ENCODE assay signal across 26 cellular contexts in the genomic region with DNA sequence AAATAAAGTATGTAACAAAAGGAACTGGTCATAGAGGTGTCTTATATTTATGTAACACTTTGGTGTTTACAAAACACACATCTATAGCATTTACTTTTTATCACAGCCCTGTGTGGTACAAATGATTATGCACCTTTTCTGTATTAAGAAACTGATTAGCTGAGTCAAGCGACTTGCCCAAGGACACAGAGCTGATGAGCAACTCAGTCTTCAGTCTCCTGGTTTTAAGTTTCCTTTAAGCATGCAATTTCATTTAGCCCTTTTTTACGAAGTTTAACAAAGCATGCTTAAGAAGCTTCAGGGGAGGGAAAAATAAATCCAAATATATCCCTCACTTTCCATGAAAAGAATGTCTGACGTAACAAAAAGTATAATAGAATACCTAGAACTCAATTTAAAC. TPM values are rescaled to one million over a fixed set of nuclear protein-coding genes. Genes with fewer than 3 reads are reported as not detected.
DNase-seq lines count a peak whose midpoint lies in the region; ATAC-seq, FAIRE-seq and TF ChIP-seq lines count a peak whose summit lies in the region.
"Had no signal": no experiment of that assay in that cellular context is flagged by ENCODE, and none has a peak within 500 bp of the region (broad histone marks: within the 10 kb centered on the region; RNA-seq: fewer than 3 reads in every experiment).

No MANE protein-coding gene starts in this region.

- POLR2A ChIA-PET in A673 (lab: Charles Lee; ENCODE audit: low non-redundant PET): interaction anchor here (0.7 kb wide), 1 partner anchor 72 kb away, joined by 3 read pairs; no protein-coding TSS in a partner anchor

- no peak for ATAC-seq in pancreas
- ATAC-seq in Right ventricle myocardium inferior: no peak
- no peak for ATAC-seq in gastrocnemius medialis
- ATAC-seq: GM12878 had no signal

- peaks cover 12% of the 10 kb centered on the region for H3K4me1 ChIP-seq in A673 (ENCODE audit: insufficient read depth, low read length, poor library complexity, severe bottlenecking)
- H3K4me1 ChIP-seq in endocrine pancreas (ENCODE audit: control insufficient read depth, insufficient read depth, low read length): peaks cover 2% of the 10 kb centered on the region
- peaks cover 0 to 2% (median 2%) of the 10 kb centered on the region in 3 donors for H3K4me1 ChIP-seq in pancreas
- peaks cover 0 to 2% of the 10 kb centered on the region in 2 donors for H3K4me1 ChIP-seq in gastrocnemius medialis
- H3K4me1 ChIP-seq: BE2C had no signal

- H3K27ac ChIP-seq in A673 (ENCODE audit: low read depth, low read length, poor library complexity, severe bottlenecking) (peak overlapping the region; percentile 56), pancreas (peak overlapping the region in 2 of 4 donors; percentile 39 to 89), gastrocnemius medialis (no peak overlapping the region)
- H3K27ac ChIP-seq: GM23248, HL-60 had no signal

- CTCF ChIA-PET in A673 (lab: Charles Lee): no interaction called here

- intact Hi-C loops in A673 (cut with micrococcal nuclease; ENCODE audit: unreplicated experiment): no loop called here
- intact Hi-C loops in pancreas (cut with DNase I): no loop called here
- intact Hi-C loops in Right ventricle myocardium inferior (cut with DNase I): no loop called here
- intact Hi-C loops in gastrocnemius medialis (cut with DNase I; ENCODE audit: low total_unique reads): no loop called here

- 24 to 29% methylated on average over 3 of the region's 3 CpGs for WGBS in pancreas, 2 donors

- FAIRE-seq in pancreas (lab: Jason Lieb, UNC): no peak
- FAIRE-seq: A204.1, GM12878 had no signal

- H3K4me3 ChIP-seq in A673 (ENCODE audit: low read depth, low read length, poor library complexity, severe bottlenecking): peak overlapping the region; percentile 57
- peak overlapping the region; percentile 78 for H3K4me3 ChIP-seq in endocrine pancreas (ENCODE audit: control insufficient read depth, insufficient read depth, low read length)
- peak overlapping the region in 3 of 4 donors; percentile 4 to 57 (median 55) for H3K4me3 ChIP-seq in pancreas
- H3K4me3 ChIP-seq in gastrocnemius medialis: no peak overlapping the region
- H3K4me3 ChIP-seq: GM12878, GM23248 had no signal

- no peak overlapping the region for H3K9ac ChIP-seq in endocrine pancreas (ENCODE audit: control insufficient read depth, insufficient read depth, low read length)
- H3K9ac ChIP-seq: GM23248 had no signal

- in situ Hi-C loops in gastrocnemius medialis (cut with MboI; ENCODE audit: low sequenced_read_pairs in 4 of 4): no loop called here

- TF ChIP-seq POLR2A in gastrocnemius medialis (IDR thresholded peaks at IDR 0.05): no peak

- peak; percentile 56 for DNase-seq in A673 (ENCODE audit: low spot score)
- peak; percentile 44 for DNase-seq in NCI-H69 (lab: John Stamatoyannopoulos, UW)
- DNase-seq in pancreas: no peak
- DNase-seq in Right ventricle myocardium inferior (ENCODE audit: missing footprints): no peak
- no peak for DNase-seq in activated CD4-positive, alpha-beta T cell treated with anti-CD3 and anti-CD28 coated beads for 48 hours
- DNase-seq in gastrocnemius medialis: no peak
- no peak for DNase-seq in DMS153 (lab: John Stamatoyannopoulos, UW)
- DNase-seq: BE2C, DMS79 treated with DMSO at 0.1 percent for 48 hours, GM23248, H9, KG1, NCI-H1092, NCI-H1436, NCI-H187 treated with DMSO at 0.1 percent for 48 hours, NCI-H2171, NCI-H345, NCI-H524, NCI-H82, OCI-M1, SHP77 had no signal

- no TSS peak for BruUV-seq in A673 (replicated peaks; lab: Mats Ljungman, UMichigan)

- H3K27me3 ChIP-seq in A673 (replicated peaks; ENCODE audit: insufficient read depth, low read depth, low read length, poor library complexity) (no peaks in the 10 kb centered on the region), endocrine pancreas (ENCODE audit: control insufficient read depth, insufficient read depth, low read length) (no peaks in the 10 kb centered on the region), pancreas (no peaks in the 10 kb centered on the region), gastrocnemius medialis (no peaks in the 10 kb centered on the region)
- H3K27me3 ChIP-seq: BE2C had no signal

- no peaks in the 10 kb centered on the region for H3K9me3 ChIP-seq in A673 (ENCODE audit: low read depth, low read length, poor library complexity, severe bottlenecking)
- H3K9me3 ChIP-seq in endocrine pancreas (ENCODE audit: control insufficient read depth, low read length): no peaks in the 10 kb centered on the region
- H3K9me3 ChIP-seq in pancreas: no peaks in the 10 kb centered on the region
- H3K9me3 ChIP-seq in gastrocnemius medialis: no peaks in the 10 kb centered on the region
- H3K9me3 ChIP-seq: BE2C had no signal

- no peak for TF ChIP-seq CTCF in A673 (conservative IDR thresholded peaks at IDR 0.05; ENCODE audit: low read depth, low read length)
- TF ChIP-seq CTCF in pancreas (IDR thresholded peaks at IDR 0.05): no peak
- no peak for TF ChIP-seq CTCF in gastrocnemius medialis (IDR thresholded peaks at IDR 0.05 in 4 of 5, conservative IDR thresholded peaks at IDR 0.05 in 1 of 5)

- peaks cover 9% of the 10 kb centered on the region for H3K36me3 ChIP-seq in A673 (ENCODE audit: insufficient read depth, low read length, poor library complexity, severe bottlenecking)
- no peaks in the 10 kb centered on the region for H3K36me3 ChIP-seq in endocrine pancreas (ENCODE audit: control insufficient read depth, insufficient read depth, low read length)
- no peaks in the 10 kb centered on the region for H3K36me3 ChIP-seq in pancreas
- H3K36me3 ChIP-seq in gastrocnemius medialis: no peaks in the 10 kb centered on the region
- H3K36me3 ChIP-seq: BE2C had no signal

RNA-seq across cellular contexts. Expression of a gene that starts 2.4 kb away (rescaled TPM):
- total RNA-seq in A673 (2021) (45.1 and 54.9 TPM in 2 replicates), pancreas (10 to 100 TPM; 20.6 to 40.4 (median 23.9) TPM), Right ventricle myocardium inferior (not detected), gastrocnemius medialis (under 1 TPM; 0.29 to 0.64 (median 0.42) TPM)
- 10 to 100 TPM; 13.1 to 13.2 TPM for polyA plus RNA-seq in pancreas
- total RNA-seq: GM23248, RPMI7951 had no signal
- polyA plus RNA-seq: GM23248 had no signal

RNA-seq across cellular contexts. Expression of a gene that starts 47.3 kb away (rescaled TPM):
- 46.6 and 49.1 TPM in 2 replicates for total RNA-seq in A673 (2021)
- total RNA-seq in pancreas: 10 to 100 TPM in 5 of 6 donors, 1 to 10 TPM in 1; 9.4 to 17.4 (median 13.0) TPM
- 10 to 100 TPM in 1 of 2 donors, 1 to 10 TPM in 1; 7.4 to 11.2 TPM for polyA plus RNA-seq in pancreas
- 43.4 TPM for total RNA-seq in Right ventricle myocardium inferior
- 10 to 100 TPM; 17.2 to 63.2 (median 44.2) TPM for total RNA-seq in gastrocnemius medialis

Comparison
In these comparisons a context has a peak if more than half of its experiments do, and no peak if none do; other contexts are left out.
1. DNase-seq: peak in A673 (single experiment) and NCI-H69 (single experiment); none in pancreas (0 of 6), Right ventricle myocardium inferior (single experiment), activated CD4-positive, alpha-beta T cell treated with anti-CD3 and anti-CD28 coated beads for 48 hours (single experiment), gastrocnemius medialis (0 of 2) and DMS153 (single experiment).
2. H3K4me3 ChIP-seq: peak in A673 (single experiment), endocrine pancreas (single experiment) and pancreas (3 of 4); none in gastrocnemius medialis (0 of 4).
3. RNA of a gene that starts 2.4 kb away (total RNA-seq): 45.1 to 54.9 TPM in A673 and 20.6 to 40.4 TPM in pancreas; 0.29 to 0.64 TPM in gastrocnemius medialis and not detected in Right ventricle myocardium inferior (single experiment); every median in the first group is over 10 times any median in the second.